In the genomic region with DNA sequence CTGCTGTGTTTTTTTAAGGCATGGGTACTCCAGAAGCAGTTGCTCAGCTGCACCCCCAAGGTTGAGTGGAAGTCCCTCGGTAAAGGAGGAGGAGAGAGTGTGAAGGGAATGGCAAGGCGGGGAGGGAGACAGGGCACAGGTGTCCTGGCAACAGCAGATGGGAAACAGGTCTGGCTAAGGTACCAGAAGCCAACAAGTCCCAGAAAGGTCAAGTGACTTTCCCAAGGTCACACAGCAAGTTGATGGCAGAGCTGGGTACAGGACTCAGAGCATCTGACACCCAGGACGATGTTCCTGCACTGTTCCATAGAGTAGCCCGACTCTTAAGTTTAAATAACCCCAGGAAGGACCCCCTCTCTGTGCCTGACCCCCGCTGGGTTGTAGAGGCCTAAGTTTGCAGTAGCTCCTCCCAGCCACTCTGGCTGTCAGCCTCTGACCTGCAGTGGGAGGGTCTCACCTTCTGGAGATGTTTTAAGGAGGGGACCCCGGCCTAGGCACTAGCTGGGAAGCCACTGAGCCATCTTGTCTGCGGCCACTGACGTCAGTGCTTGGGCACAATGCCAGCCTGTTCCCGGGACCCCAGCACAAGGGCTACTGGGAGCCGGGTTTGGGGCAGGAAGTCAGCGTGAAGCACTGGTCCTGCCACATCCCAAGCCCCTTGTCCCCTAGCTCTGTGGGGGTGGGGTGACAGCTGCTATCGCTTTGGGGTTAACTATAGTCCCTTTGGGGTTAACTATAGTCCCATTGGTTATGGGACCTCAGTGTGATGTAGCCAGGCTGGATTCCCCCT, we compare ENCODE assay signal across 13 cellular contexts. TPM values are rescaled to one million over a fixed set of nuclear protein-coding genes. Genes with fewer than 3 reads are reported as not detected.
A peak's percentile ranks its signal among the peaks of the same experiment; 100 is the strongest.
DNase-seq lines count a peak whose midpoint lies in the region; ATAC-seq and TF ChIP-seq lines count a peak whose summit lies in the region.
"Had no signal": no experiment of that assay in that cellular context is flagged by ENCODE, and none has a peak within 500 bp of the region (broad histone marks: within the 10 kb centered on the region; RNA-seq: fewer than 3 reads in every experiment).

No MANE protein-coding gene starts in this region.

- H3K36me3 Mint-ChIP-seq in activated B cell treated with CpG ODN at 0.5 μM for 24 hours (ENCODE audit: low read depth): peaks cover 67% of the 10 kb centered on the region

- CTCF ChIA-PET in activated B cell treated with CpG ODN at 0.5 μM for 24 hours (lab: Charles Lee): interaction anchor here (0.6 to 26.2 kb wide), 6 partner anchors 16 to 158 kb away, joined by 3 to 1146 read pairs (median 6); a partner anchor contains a TSS

- H3K4me1 ChIP-seq in heart right ventricle: peaks cover 29 to 95% (median 66%) of the 10 kb centered on the region in 9 donors
- H3K4me1 ChIP-seq in right cardiac atrium (ENCODE audit: control insufficient read depth, insufficient read depth, low read length): peaks cover 29% of the 10 kb centered on the region
- peaks cover 61 to 80% (median 63%) of the 10 kb centered on the region in 4 donors for H3K4me1 ChIP-seq in upper lobe of left lung

- no peak for TF ChIP-seq POLR2A in upper lobe of left lung (IDR thresholded peaks at IDR 0.05)

- H3K4me3 Mint-ChIP-seq in activated B cell treated with CpG ODN at 0.5 μM for 24 hours: peak overlapping the region; percentile 71

- intact Hi-C loops in heart right ventricle (cut with DNase I): no loop called here
- intact Hi-C loops in Right ventricle myocardium inferior (cut with DNase I): no loop called here
- intact Hi-C loops in activated B cell treated with CpG ODN at 0.5 μM for 24 hours (cut with micrococcal nuclease): loop anchor here (1.0 kb wide), 1 partner anchor 21 kb away; no protein-coding TSS in a partner anchor
- intact Hi-C loops in right cardiac atrium (cut with DNase I): no loop called here

- H3K27me3 ChIP-seq in heart right ventricle (no peaks in the 10 kb centered on the region), right cardiac atrium (ENCODE audit: control insufficient read depth, insufficient read depth) (no peaks in the 10 kb centered on the region), upper lobe of left lung (no peaks in the 10 kb centered on the region)
- H3K27me3 ChIP-seq: SJSA1 had no signal

- peaks cover 96% of the 10 kb centered on the region for H3K4me1 Mint-ChIP-seq in activated B cell treated with CpG ODN at 0.5 μM for 24 hours

- peak overlapping the region; percentile 99 for H3K27ac Mint-ChIP-seq in activated B cell treated with CpG ODN at 0.5 μM for 24 hours

- H3K9me3 Mint-ChIP-seq in activated B cell treated with CpG ODN at 0.5 μM for 24 hours: no peaks in the 10 kb centered on the region

- H3K4me3 ChIP-seq in heart right ventricle: no peak overlapping the region
- no peak overlapping the region for H3K4me3 ChIP-seq in right cardiac atrium (ENCODE audit: low read length)
- no peak overlapping the region for H3K4me3 ChIP-seq in upper lobe of left lung
- H3K4me3 ChIP-seq: SJSA1 had no signal

- ATAC-seq in heart right ventricle (no peak), Right ventricle myocardium inferior (no peak), activated B cell treated with CpG ODN at 0.5 μM for 24 hours (ENCODE audit: low read depth) (no peak), right cardiac atrium (no peak), upper lobe of left lung (ENCODE audit: low FRiP score in 2 of 2) (no peak)

- no peaks in the 10 kb centered on the region for H3K27me3 Mint-ChIP-seq in activated B cell treated with CpG ODN at 0.5 μM for 24 hours

- POLR2A ChIA-PET in activated B cell treated with CpG ODN at 0.5 μM for 24 hours (lab: Charles Lee): interaction anchor here (0.7 to 32.5 kb wide), 8 partner anchors 0 to 331 kb away, joined by 3 to 2569 read pairs (median 4); a partner anchor contains a TSS

- no peaks in the 10 kb centered on the region for H3K9me3 ChIP-seq in heart right ventricle
- H3K9me3 ChIP-seq in right cardiac atrium (ENCODE audit: control insufficient read depth, low read length): no peaks in the 10 kb centered on the region
- H3K9me3 ChIP-seq in upper lobe of left lung: no peaks in the 10 kb centered on the region
- H3K9me3 ChIP-seq: SJSA1 had no signal

- 66 to 68% methylated on average over 12 of the region's 12 CpGs for WGBS in heart right ventricle, 2 donors
- WGBS in right cardiac atrium: 62% methylated on average over 12 of the region's 12 CpGs
- WGBS in upper lobe of left lung, 2 donors: 43 to 67% methylated on average over 10 to 11 of the region's 12 CpGs

- TF ChIP-seq CTCF in heart right ventricle (IDR thresholded peaks at IDR 0.05): no peak
- TF ChIP-seq CTCF in activated B cell treated with CpG ODN at 0.5 μM for 24 hours (IDR thresholded peaks at IDR 0.05): no peak
- TF ChIP-seq CTCF in upper lobe of left lung (IDR thresholded peaks at IDR 0.05): no peak

- H3K27ac ChIP-seq in heart right ventricle (peak overlapping the region in 6 of 10 donors; percentile 6 to 96 (median 60)), right cardiac atrium (ENCODE audit: low read length) (no peak overlapping the region), upper lobe of left lung (peak overlapping the region in 3 of 4 donors; percentile 30 to 98 (median 35))
- H3K27ac ChIP-seq: SJSA1 had no signal

- H3K36me3 ChIP-seq in heart right ventricle (peaks cover 0 to 25% (median 0%) of the 10 kb centered on the region in 9 donors), upper lobe of left lung (no peaks in the 10 kb centered on the region)

- no peak for TF ChIP-seq EP300 in upper lobe of left lung (IDR thresholded peaks at IDR 0.05)

- DNase-seq in heart right ventricle (no peak), Right ventricle myocardium inferior (ENCODE audit: missing footprints) (no peak), activated B cell treated with CpG ODN at 0.5 μM for 24 hours (no peak), right cardiac atrium (peak; percentile 53 to 73 (median 70)), upper lobe of left lung (no peak), putamen (ENCODE audit: low spot score) (no peak), globus pallidus (ENCODE audit: low spot score) (no peak), GDM1 (lab: John Stamatoyannopoulos, UW) (no peak)
- DNase-seq: NCI-H1105 treated with DMSO at 0.1 percent for 48 hours; NCI-H526; stimulated activated CD4-positive, alpha-beta T cell treated with anti-CD3 and anti-CD28 coated beads, Interleukin-1b, Interleukin-23, amount 100 ng/mL, for 48 hours had no signal

RNA-seq across cellular contexts. Expression of a gene that starts 10.5 kb away (rescaled TPM):
- total RNA-seq in heart right ventricle (10 to 100 TPM; 20.3 to 48.6 (median 24.8) TPM), Right ventricle myocardium inferior (41.8 TPM), activated B cell treated with CpG ODN at 0.5 μM for 24 hours (540 and 557 TPM in 2 replicates), right cardiac atrium (10 to 100 TPM; 52.9 to 68.3 (median 60.9) TPM), upper lobe of left lung (100 to 1,000 TPM in 1 of 6 donors, 10 to 100 TPM in 5; 32.7 to 104 (median 64.8) TPM)
- polyA plus RNA-seq in heart right ventricle (10 to 100 TPM; 19.7 to 35.2 TPM), right cardiac atrium (44.3 TPM)

RNA-seq across cellular contexts. Expression of a gene that starts 20.2 kb away (rescaled TPM):
- total RNA-seq in heart right ventricle (10 to 100 TPM in 4 of 10 donors, 1 to 10 TPM in 6; 6.3 to 47.4 (median 9.0) TPM), Right ventricle myocardium inferior (21.9 TPM), activated B cell treated with CpG ODN at 0.5 μM for 24 hours (1.0 and 2.2 TPM in 2 replicates), right cardiac atrium (100 to 1,000 TPM in 3 of 4 donors, 10 to 100 TPM in 1; 66.2 to 216 (median 131) TPM), upper lobe of left lung (1 to 10 TPM in 1 of 6 donors, not detected in 5; 1.0 TPM)
- polyA plus RNA-seq in heart right ventricle (10 to 100 TPM in 1 of 2 donors, under 1 TPM in 1; 0.03 to 18.4 TPM), right cardiac atrium (84.7 TPM)
- total RNA-seq: SJSA1 had no signal
- polyA plus RNA-seq: BJ had no signal

RNA-seq across cellular contexts. Expression of a gene that starts 34.0 kb away (rescaled TPM):
- total RNA-seq in heart right ventricle (1 to 10 TPM in 7 of 10 donors, under 1 TPM in 2, not detected in 1; 0.64 to 6.1 (median 1.3) TPM), Right ventricle myocardium inferior (2.8 TPM), activated B cell treated with CpG ODN at 0.5 μM for 24 hours (0.20 and 0.22 TPM in 2 replicates), right cardiac atrium (10 to 100 TPM; 13.0 to 31.0 (median 20.9) TPM), upper lobe of left lung (not detected)
- polyA plus RNA-seq in heart right ventricle (10 to 100 TPM in 1 of 2 donors, under 1 TPM in 1; 0.04 to 14.6 TPM), right cardiac atrium (13.3 TPM)
- total RNA-seq: SJSA1 had no signal
- polyA plus RNA-seq: BJ had no signal

RNA-seq across cellular contexts. Expression of a gene that starts 43.8 kb away (rescaled TPM):
- total RNA-seq in heart right ventricle (under 1 TPM in 1 of 10 donors, not detected in 9; 0.11 TPM), Right ventricle myocardium inferior (not detected), activated B cell treated with CpG ODN at 0.5 μM for 24 hours (0.16 TPM in 1 of 2 replicates, not detected in the other), right cardiac atrium (not detected), upper lobe of left lung (under 1 TPM in 2 of 6 donors, not detected in 4; 0.15 to 0.80 TPM)
- polyA plus RNA-seq in heart right ventricle (not detected), right cardiac atrium (0.07 TPM)
- total RNA-seq: SJSA1 had no signal
- polyA plus RNA-seq: BJ had no signal

RNA-seq across cellular contexts. Expression of a gene that starts 50.5 kb away (rescaled TPM):
- total RNA-seq in heart right ventricle: 10 to 100 TPM; 21.3 to 44.0 (median 24.7) TPM
- polyA plus RNA-seq in heart right ventricle: 10 to 100 TPM; 22.5 to 56.3 TPM
- 42.3 TPM for total RNA-seq in Right ventricle myocardium inferior
- 43.6 and 52.1 TPM in 2 replicates for total RNA-seq in activated B cell treated with CpG ODN at 0.5 μM for 24 hours
- total RNA-seq in right cardiac atrium: 10 to 100 TPM; 34.9 to 49.3 (median 45.9) TPM
- polyA plus RNA-seq in right cardiac atrium: 35.0 TPM
- total RNA-seq in upper lobe of left lung: 100 to 1,000 TPM in 1 of 6 donors, 10 to 100 TPM in 5; 40.6 to 158 (median 65.0) TPM

Comparison
In these comparisons a context has a peak if more than half of its experiments do, and no peak if none do; other contexts are left out.
1. DNase-seq: peak in right cardiac atrium (3 of 3); none in heart right ventricle (0 of 2), Right ventricle myocardium inferior (single experiment), activated B cell treated with CpG ODN at 0.5 μM for 24 hours (single experiment), upper lobe of left lung (0 of 2), putamen (single experiment), globus pallidus (single experiment) and GDM1 (single experiment).